Comparison of ENCODE assay signal across 13 cellular contexts in genomic region chr19:40904673-40905156, GRCh38. TPM values are rescaled to one million over a fixed set of nuclear protein-coding genes. Genes with fewer than 3 reads are reported as not detected.
"Had no signal": no experiment of that assay in that cellular context is flagged by ENCODE, and none has a peak within 500 bp of the region (broad histone marks: within the 10 kb centered on the region; RNA-seq: fewer than 3 reads in every experiment).

No MANE protein-coding gene starts in this region.

RNA-seq across cellular contexts. Expression of gene CYP2A7, which starts 22.7 kb away (rescaled TPM):
- total RNA-seq: activated CD8-positive, alpha-beta memory T cell treated with anti-CD3 and anti-CD28 coated beads for 36 hours; activated T-cell treated with anti-CD3 and anti-CD28 coated beads, Interleukin-2, amount 50 U/mL, for 4 hours; activated T-helper 2 cell treated with anti-CD3 and anti-CD28 coated beads, Interferon-gamma antibody, Interleukin-2, Interleukin-4, amounts not matched to agents 10 μg/mL and 5 μg/mL and 100 μg/mL, durations not matched to agents 14 hours and 24 hours and 36 hours; adrenal gland; ascending aorta; breast epithelium; heart right ventricle; kidney; lung microvascular endothelial cell; mesothelial cell of epicardium; natural killer cell; prostate gland; thoracic aorta had no signal
- polyA plus RNA-seq: adrenal gland, heart right ventricle had no signal

RNA-seq across cellular contexts. Expression of gene CYP2A6, which starts 54.5 kb away (rescaled TPM):
- total RNA-seq: activated CD8-positive, alpha-beta memory T cell treated with anti-CD3 and anti-CD28 coated beads for 36 hours; activated T-helper 2 cell treated with anti-CD3 and anti-CD28 coated beads, Interferon-gamma antibody, Interleukin-2, Interleukin-4, amounts not matched to agents 10 μg/mL and 5 μg/mL and 100 μg/mL, durations not matched to agents 14 hours and 24 hours and 36 hours; ascending aorta; heart right ventricle; kidney; lung microvascular endothelial cell; natural killer cell; thoracic aorta had no signal
- polyA plus RNA-seq: heart right ventricle had no signal
